13 cellular contexts compared by ENCODE assay signal in genomic region chr15:68699881-68700394, GRCh38.
DNase-seq lines count a peak whose midpoint lies in the region; ATAC-seq and TF ChIP-seq lines count a peak whose summit lies in the region.
"Had no signal": no experiment of that assay in that cellular context is flagged by ENCODE, and none has a peak within 500 bp of the region (broad histone marks: within the 10 kb centered on the region; RNA-seq: fewer than 3 reads in every experiment).

No MANE protein-coding gene starts in this region.

- TF ChIP-seq CTCF in osteoblast (IDR thresholded peaks at IDR 0.05; ENCODE audit: extremely low read depth, low read depth, low read length): no peak

- H3K36me3 ChIP-seq in osteoblast (ENCODE audit: insufficient read depth, low read length) (no peaks in the 10 kb centered on the region), aorta (ENCODE audit: control insufficient read depth in 1 of 2, insufficient read depth in 2 of 2, low read length in 1 of 2) (no peaks in the 10 kb centered on the region)

- H3K4me2 ChIP-seq in osteoblast (ENCODE audit: insufficient read depth, low read length): peak overlapping the region; percentile 78

- DNase-seq in Right ventricle myocardium inferior (ENCODE audit: missing footprints) (no peak), cardiac septum (ENCODE audit: low spot score) (no peak), left ventricle myocardium superior (peak; percentile 68), osteoblast (ENCODE audit: insufficient read length, low spot score, missing footprints) (peak; percentile 80), aorta (peak; percentile 52 to 75), posterior vena cava (ENCODE audit: low spot score) (no peak), NCI-H2029 (lab: John Stamatoyannopoulos, UW) (no peak)
- DNase-seq in activated CD4-positive, CD25-positive, alpha-beta regulatory T cell treated with anti-CD3 and anti-CD28 coated beads, Interleukin-2, amount 50 U/mL, for 72 hours: no peak
- DNase-seq: activated CD4-positive, alpha-beta memory T cell treated with anti-CD3 and anti-CD28 coated beads for 36 hours; activated naive CD4-positive, alpha-beta T cell treated with anti-CD3 and anti-CD28 coated beads, Interleukin-2, amount 50 U/mL, for 16 hours; DND-41; effector CD4-positive, alpha-beta T cell; NCI-H1048 had no signal

- H3K27me3 ChIP-seq in osteoblast (ENCODE audit: insufficient read depth, low read length): no peaks in the 10 kb centered on the region
- H3K27me3 ChIP-seq in aorta (ENCODE audit: control insufficient read depth in 1 of 2, insufficient read depth in 2 of 2, low read length in 1 of 2): no peaks in the 10 kb centered on the region

- H2AFZ ChIP-seq in osteoblast (ENCODE audit: low read length): peak overlapping the region; percentile 78

- H3K4me3 ChIP-seq in osteoblast (ENCODE audit: insufficient read depth, low read length): no peak overlapping the region
- H3K4me3 ChIP-seq in aorta (ENCODE audit: low read length in 2 of 2): no peak overlapping the region

- peak; percentile 26 for ATAC-seq in Right ventricle myocardium inferior
- peak; percentile 56 for ATAC-seq in left ventricle myocardium superior
- ATAC-seq in aorta (ENCODE audit: low FRiP score): peak; percentile 53

- H3K27ac ChIP-seq in osteoblast (ENCODE audit: low read depth, low read length) (peak overlapping the region; percentile 71), aorta (ENCODE audit: low read depth in 1 of 2, low read length in 2 of 2) (peak overlapping the region in 1 of 2 donors; percentile 10)

- intact Hi-C loops in Right ventricle myocardium inferior (cut with DNase I) (loop anchor here (2.0 kb wide), 1 partner anchor 121 kb away; the partner anchor contains the start of gene ANP32A), cardiac septum (cut with DNase I) (loop anchor here (10.0 kb wide), 1 partner anchor 95 kb away; no protein-coding TSS in a partner anchor), left ventricle myocardium superior (cut with micrococcal nuclease) (no loop called here), aorta (cut with DNase I) (no loop called here), posterior vena cava (cut with DNase I) (no loop called here)

- no peaks in the 10 kb centered on the region for H3K79me2 ChIP-seq in osteoblast (ENCODE audit: insufficient read depth, low read length)

- no peaks in the 10 kb centered on the region for H4K20me1 ChIP-seq in osteoblast (ENCODE audit: insufficient read depth, low read length)

- no peaks in the 10 kb centered on the region for H3K9me3 ChIP-seq in osteoblast (ENCODE audit: low read depth, low read length)
- H3K9me3 ChIP-seq in aorta (ENCODE audit: control insufficient read depth, low read length): no peaks in the 10 kb centered on the region

- 45 to 52% methylated on average over 11 of the region's 11 CpGs for whole genome bisulfite sequencing in aorta, 2 donors

- H3K4me1 ChIP-seq in osteoblast (ENCODE audit: insufficient read depth, low read length): peaks cover 14% of the 10 kb centered on the region
- peaks cover 0 to 2% of the 10 kb centered on the region in 2 donors for H3K4me1 ChIP-seq in aorta (ENCODE audit: control insufficient read depth in 1 of 2, insufficient read depth in 2 of 2, low read length in 2 of 2)

Comparison
In these comparisons a context has a peak if more than half of its experiments do, and no peak if none do; other contexts are left out.
1. DNase-seq: peak in left ventricle myocardium superior (single experiment), osteoblast (single experiment) and aorta (2 of 2); none in Right ventricle myocardium inferior (single experiment), cardiac septum (single experiment), posterior vena cava (single experiment), NCI-H2029 (single experiment) and activated CD4-positive, CD25-positive, alpha-beta regulatory T cell treated with anti-CD3 and anti-CD28 coated beads, Interleukin-2, amount 50 U/mL, for 72 hours (single experiment).
2. intact Hi-C loops: an anchor here in Right ventricle myocardium inferior (2.0 kb wide) and cardiac septum (10.0 kb wide); none called in left ventricle myocardium superior, aorta and posterior vena cava.
3. Peak in every context shown above with its lines, with median percentiles within 50 percentile points of each other: ATAC-seq.